ENCODE assay signal across 9 cellular contexts in the genomic region with DNA sequence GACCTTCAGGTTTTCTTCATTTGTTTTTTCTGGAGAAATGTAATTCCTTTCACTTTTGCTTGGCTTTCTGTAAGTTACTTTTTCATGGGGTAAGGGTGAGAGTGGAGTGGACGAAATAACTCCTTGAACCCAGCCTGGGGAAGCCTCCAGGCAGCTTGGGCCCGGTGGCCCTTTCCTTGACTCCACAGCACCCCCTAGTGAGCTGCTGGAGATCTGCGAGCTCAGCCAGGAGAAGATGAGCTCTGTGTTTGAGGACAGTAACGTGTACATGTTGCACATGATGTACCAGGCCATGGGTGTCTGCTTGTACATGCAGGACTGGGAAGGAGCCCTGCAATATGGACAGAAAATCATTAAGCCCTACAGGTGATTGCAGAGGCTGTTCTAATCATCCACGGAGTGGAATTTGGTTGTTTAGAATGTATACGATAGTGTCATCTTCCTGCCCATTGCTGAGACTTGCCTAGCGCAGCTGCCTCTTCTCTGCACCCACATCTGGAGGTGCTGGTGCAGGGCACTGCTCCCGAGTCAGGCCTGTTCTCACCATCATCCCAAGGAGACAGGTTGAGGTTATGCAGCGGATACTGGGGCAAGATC. TPM values are rescaled to one million over a fixed set of nuclear protein-coding genes. Genes with fewer than 3 reads are reported as not detected.
DNase-seq lines count a peak whose midpoint lies in the region; ATAC-seq and TF ChIP-seq lines count a peak whose summit lies in the region.
"Had no signal": no experiment of that assay in that cellular context is flagged by ENCODE, and none has a peak within 500 bp of the region (broad histone marks: within the 10 kb centered on the region; RNA-seq: fewer than 3 reads in every experiment).

No MANE protein-coding gene starts in this region.

- no peaks in the 10 kb centered on the region for H3K4me1 Mint-ChIP-seq in Calu3 (ENCODE audit: low read depth, unreplicated experiment)
- peaks cover 0 to 3% (median 1%) of the 10 kb centered on the region in 4 donors for H3K4me1 Mint-ChIP-seq in naive thymus-derived CD8-positive, alpha-beta T cell

- CTCF ChIA-PET in Calu3 (lab: Charles Lee) = interaction anchor here (0.5 to 5.2 kb wide), 21 partner anchors 18 to 1153 kb away, joined by 3 to 79 read pairs (median 4); a partner anchor contains a TSS

- DNase-seq in Calu3 = peak; percentile 77
- peak; percentile 55 for DNase-seq in MM.1S
- DNase-seq in activated CD4-positive, alpha-beta T cell treated with anti-CD3 and anti-CD28 coated beads for 24 hours (ENCODE audit: low read depth in 2 of 2) = peak; percentile 33 to 38
- DNase-seq in effector memory CD4-positive, alpha-beta T cell = peak in 2 of 3 donors; percentile 7 to 16
- peak; percentile 22 to 66 (median 39) for DNase-seq in naive thymus-derived CD8-positive, alpha-beta T cell
- no peak for DNase-seq in tibial artery
- DNase-seq in DMS79 treated with DMSO at 0.1 percent for 48 hours (lab: John Stamatoyannopoulos, UW) = no peak

- POLR2A ChIA-PET in naive thymus-derived CD8-positive, alpha-beta T cell (lab: Charles Lee) = no interaction called here

- H3K9me3 Mint-ChIP-seq in Calu3 (ENCODE audit: low read depth, unreplicated experiment) = no peaks in the 10 kb centered on the region
- H3K9me3 Mint-ChIP-seq in naive thymus-derived CD8-positive, alpha-beta T cell = no peaks in the 10 kb centered on the region
- H3K9me3 Mint-ChIP-seq: T-helper 1 cell treated with Interleukin-12 subunit alpha and Interleukin-12 subunit beta and Interleukin-4 antibody, amounts not matched to agents 30 μg/mL and 1 μg/mL, for 36 hours had no signal

- H3K4me2 ChIP-seq in MM.1S (ENCODE audit: low read depth, low read length) = no peak overlapping the region

- BruUV-seq in Calu3 (replicated peaks; lab: Mats Ljungman, UMichigan) = no TSS peak

- no peak overlapping the region for H3K4me3 ChIP-seq in MM.1S (ENCODE audit: low read length)
- H3K4me3 ChIP-seq in effector memory CD4-positive, alpha-beta T cell (ENCODE audit: insufficient read depth, low read depth, low read length, poor library complexity, severe bottlenecking) = no peak overlapping the region
- H3K4me3 ChIP-seq in tibial artery = no peak overlapping the region

- H2AFZ ChIP-seq in MM.1S (ENCODE audit: low read length) = no peak overlapping the region

- peaks cover 12% of the 10 kb centered on the region for H3K36me3 Mint-ChIP-seq in Calu3 (ENCODE audit: insufficient read depth, unreplicated experiment)
- peaks cover 4 to 56% (median 21%) of the 10 kb centered on the region in 3 donors for H3K36me3 Mint-ChIP-seq in naive thymus-derived CD8-positive, alpha-beta T cell

- no peak overlapping the region for H3K4me3 Mint-ChIP-seq in Calu3 (ENCODE audit: low read depth, unreplicated experiment)
- H3K4me3 Mint-ChIP-seq in naive thymus-derived CD8-positive, alpha-beta T cell = no peak overlapping the region
- H3K4me3 Mint-ChIP-seq: T-helper 1 cell treated with Interleukin-12 subunit alpha and Interleukin-12 subunit beta and Interleukin-4 antibody, amounts not matched to agents 30 μg/mL and 1 μg/mL, for 36 hours had no signal

- intact Hi-C loops in Calu3 (cut with micrococcal nuclease; ENCODE audit: unreplicated experiment) (loop anchor here (2.0 to 5.0 kb wide), 2 partner anchors 297 to 1195 kb away; no protein-coding TSS in a partner anchor), tibial artery (cut with DNase I; ENCODE audit: low total_unique reads) (loop anchor here (5.0 kb wide), 1 partner anchor 255 kb away; no protein-coding TSS in a partner anchor)

- no peaks in the 10 kb centered on the region for H3K9me3 ChIP-seq in MM.1S (replicated peaks; ENCODE audit: insufficient read depth, low read length)
- no peaks in the 10 kb centered on the region for H3K9me3 ChIP-seq in effector memory CD4-positive, alpha-beta T cell (ENCODE audit: control insufficient read depth, low read length)
- no peaks in the 10 kb centered on the region for H3K9me3 ChIP-seq in tibial artery

- no peaks in the 10 kb centered on the region for H3K27me3 ChIP-seq in MM.1S (replicated peaks; ENCODE audit: insufficient read depth, low read length)
- H3K27me3 ChIP-seq in effector memory CD4-positive, alpha-beta T cell (replicated peaks; ENCODE audit: control insufficient read depth, insufficient read depth, low read length, poor library complexity, severe bottlenecking) = no peaks in the 10 kb centered on the region
- no peaks in the 10 kb centered on the region for H3K27me3 ChIP-seq in tibial artery

- H3K36me3 ChIP-seq in MM.1S (replicated peaks; ENCODE audit: insufficient read depth, low read length) = no peaks in the 10 kb centered on the region
- peaks cover 42% of the 10 kb centered on the region for H3K36me3 ChIP-seq in effector memory CD4-positive, alpha-beta T cell (ENCODE audit: control insufficient read depth, insufficient read depth, low read length)
- H3K36me3 ChIP-seq in tibial artery = peaks cover 0 to 24% (median 9%) of the 10 kb centered on the region in 3 donors

- no peak overlapping the region for H3K27ac Mint-ChIP-seq in Calu3 (ENCODE audit: unreplicated experiment)
- peak overlapping the region in 1 of 10 donors; percentile 48 for H3K27ac Mint-ChIP-seq in naive thymus-derived CD8-positive, alpha-beta T cell
- H3K27ac Mint-ChIP-seq: T-helper 1 cell treated with Interleukin-12 subunit alpha and Interleukin-12 subunit beta and Interleukin-4 antibody, amounts not matched to agents 30 μg/mL and 1 μg/mL, for 36 hours had no signal

- no peaks in the 10 kb centered on the region for H3F3A ChIP-seq in MM.1S (ENCODE audit: insufficient read depth, low read length)

- no peaks in the 10 kb centered on the region for H3K79me2 ChIP-seq in MM.1S (ENCODE audit: low read length)

- TF ChIP-seq CTCF in Calu3 (IDR thresholded peaks at IDR 0.05; ENCODE audit: unreplicated experiment) = peak; percentile 90
- TF ChIP-seq CTCF in MM.1S (IDR thresholded peaks at IDR 0.05; ENCODE audit: low read length) = peak; percentile 94
- peak; percentile 56 to 72 for TF ChIP-seq CTCF in tibial artery (IDR thresholded peaks at IDR 0.05)

- H3K27ac ChIP-seq in MM.1S (ENCODE audit: low read length) (no peak overlapping the region), tibial artery (no peak overlapping the region)
- no peak overlapping the region for H3K27ac ChIP-seq in effector memory CD4-positive, alpha-beta T cell (ENCODE audit: insufficient read depth, low read length, poor library complexity, severe bottlenecking)

- H3K9me2 ChIP-seq in MM.1S (replicated peaks; ENCODE audit: insufficient read depth, low read length) = no peaks in the 10 kb centered on the region

- ATAC-seq in GM19372 (IDR thresholded peaks at IDR 0.05; ENCODE audit: low read depth, unreplicated experiment) = peak; percentile 35
- ATAC-seq in naive thymus-derived CD8-positive, alpha-beta T cell = peak in 1 of 2 donors; percentile 52

- no peak overlapping the region for H3K9ac ChIP-seq in MM.1S (ENCODE audit: low read length)

- H3K4me1 ChIP-seq in MM.1S (ENCODE audit: low read length) (peaks cover 5% of the 10 kb centered on the region), tibial artery (peaks cover 0 to 6% (median 2%) of the 10 kb centered on the region in 4 donors)
- H3K4me1 ChIP-seq in effector memory CD4-positive, alpha-beta T cell (ENCODE audit: control insufficient read depth, insufficient read depth, low read length, poor library complexity, severe bottlenecking) = no peaks in the 10 kb centered on the region

- H4K20me1 ChIP-seq in MM.1S (ENCODE audit: insufficient read depth, low read length) = no peaks in the 10 kb centered on the region

- no peaks in the 10 kb centered on the region for H3K27me3 Mint-ChIP-seq in Calu3 (ENCODE audit: unreplicated experiment)
- H3K27me3 Mint-ChIP-seq in naive thymus-derived CD8-positive, alpha-beta T cell = no peaks in the 10 kb centered on the region

RNA-seq across cellular contexts. Expression of a gene that starts 51.0 kb away (rescaled TPM):
- total RNA-seq in Calu3 (2022) = 36.1 and 47.5 TPM in 2 replicates
- 10 to 100 TPM; 37.2 to 39.5 TPM for total RNA-seq in naive thymus-derived CD8-positive, alpha-beta T cell
- polyA plus RNA-seq in naive thymus-derived CD8-positive, alpha-beta T cell = 10 to 100 TPM; 37.6 to 41.9 (median 41.7) TPM

Comparison
In these comparisons a context has a peak if more than half of its experiments do, and no peak if none do; other contexts are left out.
1. DNase-seq: peak in Calu3 (single experiment), MM.1S (single experiment), activated CD4-positive, alpha-beta T cell treated with anti-CD3 and anti-CD28 coated beads for 24 hours (2 of 2), effector memory CD4-positive, alpha-beta T cell (2 of 3) and naive thymus-derived CD8-positive, alpha-beta T cell (10 of 10); none in tibial artery (0 of 2) and DMS79 treated with DMSO at 0.1 percent for 48 hours (single experiment).
2. Peak in every context shown above with its lines, with median percentiles within 50 percentile points of each other: CTCF ChIP-seq.